In the genomic region with DNA sequence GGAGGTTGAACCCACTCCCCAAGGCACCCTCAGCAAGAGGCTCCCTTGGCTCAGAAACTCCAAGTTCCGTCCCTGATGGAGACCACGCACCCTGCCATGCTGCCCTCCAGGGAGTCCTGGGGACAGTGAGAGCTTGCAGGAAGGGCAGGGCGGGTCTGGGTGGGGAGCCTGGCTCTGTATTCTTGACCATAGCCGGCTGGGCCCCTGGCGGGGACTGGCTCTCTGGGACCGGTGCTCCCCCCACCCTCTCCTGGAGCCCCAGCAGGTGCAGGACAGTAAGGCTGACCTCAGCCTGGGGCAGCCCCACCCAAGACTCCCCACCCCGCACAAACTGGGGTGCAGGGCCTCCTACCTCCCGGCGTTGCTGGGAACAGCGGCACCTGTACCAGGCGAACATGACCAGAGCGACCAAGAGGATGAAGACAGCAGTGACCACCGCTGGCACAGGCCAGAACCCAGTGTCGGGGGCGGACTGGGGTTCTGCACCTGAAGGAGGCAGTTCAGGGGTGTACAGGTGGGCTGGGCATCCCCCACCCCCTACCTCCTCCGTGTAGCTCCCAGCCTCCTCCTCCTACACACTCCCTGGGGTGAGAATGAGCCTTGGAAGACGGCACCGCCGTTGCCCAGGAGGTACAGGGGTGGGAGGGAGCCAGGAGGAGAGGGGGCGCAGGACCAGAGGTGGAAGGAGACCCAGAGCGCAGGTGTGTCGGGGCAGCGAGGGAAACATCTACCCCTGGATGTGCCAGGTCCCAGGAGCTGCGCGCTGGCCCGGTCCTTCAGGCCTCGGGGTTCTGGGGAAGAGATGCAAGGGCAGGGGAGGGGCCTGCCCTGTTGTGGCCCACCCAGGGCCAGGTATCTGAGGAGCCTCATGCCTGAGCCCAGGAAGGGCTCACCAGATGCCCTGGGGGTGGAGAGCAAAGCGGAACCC, we compare ENCODE assay signal across 33 cellular contexts. TPM values are rescaled to one million over a fixed set of nuclear protein-coding genes. Genes with fewer than 3 reads are reported as not detected.
A peak's percentile ranks its signal among the peaks of the same experiment; 100 is the strongest.
DNase-seq lines count a peak whose midpoint lies in the region; ATAC-seq lines count a peak whose summit lies in the region.
"Had no signal": no experiment of that assay in that cellular context is flagged by ENCODE, and none has a peak within 500 bp of the region (broad histone marks: within the 10 kb centered on the region; RNA-seq: fewer than 3 reads in every experiment).

No MANE protein-coding gene starts in this region.

- H3K27ac Mint-ChIP-seq in T-helper 1 cell treated with Interleukin-12 subunit alpha and Interleukin-12 subunit beta and Interleukin-4 antibody, amounts not matched to agents 30 μg/mL and 1 μg/mL, for 36 hours, result no peak overlapping the region
- H3K27ac Mint-ChIP-seq in stimulated activated naive CD8-positive, alpha-beta T cell treated with anti-CD3 and anti-CD28 coated beads, Interleukin-15, Interleukin-2, amounts not matched to agents 100 ng/mL and 50 ng/mL, for 24 hours, result no peak overlapping the region
- peak overlapping the region in 6 of 9 donors; percentile 22 to 89 (median 69) for H3K27ac Mint-ChIP-seq in naive thymus-derived CD4-positive, alpha-beta T cell
- H3K27ac Mint-ChIP-seq: endodermal cell had no signal

- H3K4me1 ChIP-seq in naive thymus-derived CD4-positive, alpha-beta T cell (ENCODE audit: control insufficient read depth in 2 of 2, insufficient read depth in 2 of 2, low read length in 2 of 2), result peaks cover 9 to 16% of the 10 kb centered on the region in 2 donors

- peaks cover 2% of the 10 kb centered on the region for H3K36me3 Mint-ChIP-seq in T-helper 1 cell treated with Interleukin-12 subunit alpha and Interleukin-12 subunit beta and Interleukin-4 antibody, amounts not matched to agents 30 μg/mL and 1 μg/mL, for 36 hours (ENCODE audit: low read depth)
- peaks cover 3% of the 10 kb centered on the region for H3K36me3 Mint-ChIP-seq in stimulated activated naive CD8-positive, alpha-beta T cell treated with anti-CD3 and anti-CD28 coated beads, Interleukin-15, Interleukin-2, amounts not matched to agents 100 ng/mL and 50 ng/mL, for 24 hours (ENCODE audit: low read depth)
- no peaks in the 10 kb centered on the region for H3K36me3 Mint-ChIP-seq in naive thymus-derived CD4-positive, alpha-beta T cell
- H3K36me3 Mint-ChIP-seq: activated naive CD8-positive, alpha-beta T cell treated with anti-CD3 and anti-CD28 coated beads, Interleukin-2, amount 10 ng/mL, durations not matched to agents 7 days and 5 days; CD8-positive, alpha-beta memory T cell; natural killer cell treated with Interleukin-12 subunit alpha and Interleukin-12 subunit beta and Interleukin-15 and Interleukin-18, amount 100 ng/mL, for 72 hours had no signal

- no peak for ATAC-seq in stimulated activated naive CD8-positive, alpha-beta T cell treated with anti-CD3 and anti-CD28 coated beads, Interleukin-15, Interleukin-2, amounts not matched to agents 100 U/mL and 50 U/mL, for 24 hours
- no peak for ATAC-seq in naive thymus-derived CD4-positive, alpha-beta T cell
- ATAC-seq: esophagus mucosa; natural killer cell treated with Interleukin-12 subunit alpha and Interleukin-12 subunit beta and Interleukin-15 and Interleukin-18, amount 100 ng/mL, for 72 hours had no signal

- CTCF ChIA-PET in naive thymus-derived CD4-positive, alpha-beta T cell (lab: Charles Lee), result interaction anchor here (0.8 to 3.4 kb wide), 5 partner anchors 22 to 92 kb away, joined by 3 to 57 read pairs (median 7); no protein-coding TSS in a partner anchor

- no peaks in the 10 kb centered on the region for H3K27me3 ChIP-seq in naive thymus-derived CD4-positive, alpha-beta T cell (ENCODE audit: control insufficient read depth in 2 of 2, insufficient read depth in 2 of 2, low read length in 2 of 2)
- H3K27me3 ChIP-seq: upper lobe of left lung had no signal

- peaks cover 16% of the 10 kb centered on the region for H3K4me1 Mint-ChIP-seq in T-helper 1 cell treated with Interleukin-12 subunit alpha and Interleukin-12 subunit beta and Interleukin-4 antibody, amounts not matched to agents 30 μg/mL and 1 μg/mL, for 36 hours (ENCODE audit: low read depth)
- peaks cover 30% of the 10 kb centered on the region for H3K4me1 Mint-ChIP-seq in stimulated activated naive CD8-positive, alpha-beta T cell treated with anti-CD3 and anti-CD28 coated beads, Interleukin-15, Interleukin-2, amounts not matched to agents 100 ng/mL and 50 ng/mL, for 24 hours (ENCODE audit: low read depth)
- H3K4me1 Mint-ChIP-seq in naive thymus-derived CD4-positive, alpha-beta T cell, result peaks cover 0 to 29% (median 16%) of the 10 kb centered on the region in 7 donors

- no peaks in the 10 kb centered on the region for H3K36me3 ChIP-seq in naive thymus-derived CD4-positive, alpha-beta T cell (ENCODE audit: control insufficient read depth in 2 of 3, insufficient read depth in 3 of 3, low read length in 3 of 3)
- H3K36me3 ChIP-seq: WERI-Rb-1 had no signal

- POLR2A ChIA-PET in naive thymus-derived CD4-positive, alpha-beta T cell (lab: Charles Lee), result interaction anchor here (0.5 to 5.3 kb wide), 6 partner anchors 10 to 117 kb away, joined by 3 to 34 read pairs (median 4); no protein-coding TSS in a partner anchor

- no peaks in the 10 kb centered on the region for H3K27me3 Mint-ChIP-seq in T-helper 1 cell treated with Interleukin-12 subunit alpha and Interleukin-12 subunit beta and Interleukin-4 antibody, amounts not matched to agents 30 μg/mL and 1 μg/mL, for 36 hours (ENCODE audit: low read depth)
- H3K27me3 Mint-ChIP-seq in stimulated activated naive CD8-positive, alpha-beta T cell treated with anti-CD3 and anti-CD28 coated beads, Interleukin-15, Interleukin-2, amounts not matched to agents 100 ng/mL and 50 ng/mL, for 24 hours, result no peaks in the 10 kb centered on the region
- H3K27me3 Mint-ChIP-seq in naive thymus-derived CD4-positive, alpha-beta T cell, result no peaks in the 10 kb centered on the region
- H3K27me3 Mint-ChIP-seq: activated naive CD8-positive, alpha-beta T cell treated with anti-CD3 and anti-CD28 coated beads, Interleukin-2, amount 10 ng/mL, durations not matched to agents 7 days and 5 days; natural killer cell treated with Interleukin-12 subunit alpha and Interleukin-12 subunit beta and Interleukin-15 and Interleukin-18, amount 100 ng/mL, for 72 hours had no signal

- intact Hi-C loops in naive thymus-derived CD4-positive, alpha-beta T cell (cut with micrococcal nuclease), result no loop called here

- H3K27ac ChIP-seq in naive thymus-derived CD4-positive, alpha-beta T cell (ENCODE audit: low read depth, low read length), result no peak overlapping the region
- H3K27ac ChIP-seq: 22Rv1, lower lobe of right lung, upper lobe of left lung, WERI-Rb-1 had no signal

- no peaks in the 10 kb centered on the region for H3K9me3 ChIP-seq in naive thymus-derived CD4-positive, alpha-beta T cell (ENCODE audit: control insufficient read depth in 2 of 3, low read length in 3 of 3)
- H3K9me3 ChIP-seq: lower lobe of right lung, upper lobe of left lung had no signal

- H3K4me3 Mint-ChIP-seq in T-helper 1 cell treated with Interleukin-12 subunit alpha and Interleukin-12 subunit beta and Interleukin-4 antibody, amounts not matched to agents 30 μg/mL and 1 μg/mL, for 36 hours, result peak overlapping the region; percentile 70
- peak overlapping the region; percentile 85 for H3K4me3 Mint-ChIP-seq in stimulated activated naive CD8-positive, alpha-beta T cell treated with anti-CD3 and anti-CD28 coated beads, Interleukin-15, Interleukin-2, amounts not matched to agents 100 ng/mL and 50 ng/mL, for 24 hours
- H3K4me3 Mint-ChIP-seq in naive thymus-derived CD4-positive, alpha-beta T cell, result peak overlapping the region in 1 of 10 donors; percentile 63
- H3K4me3 Mint-ChIP-seq: activated naive CD8-positive, alpha-beta T cell treated with anti-CD3 and anti-CD28 coated beads, Interleukin-2, amount 10 ng/mL, durations not matched to agents 7 days and 5 days; endodermal cell; natural killer cell treated with Interleukin-12 subunit alpha and Interleukin-12 subunit beta and Interleukin-15 and Interleukin-18, amount 100 ng/mL, for 72 hours had no signal

- H3K9me3 Mint-ChIP-seq in T-helper 1 cell treated with Interleukin-12 subunit alpha and Interleukin-12 subunit beta and Interleukin-4 antibody, amounts not matched to agents 30 μg/mL and 1 μg/mL, for 36 hours, result no peaks in the 10 kb centered on the region
- H3K9me3 Mint-ChIP-seq in stimulated activated naive CD8-positive, alpha-beta T cell treated with anti-CD3 and anti-CD28 coated beads, Interleukin-15, Interleukin-2, amounts not matched to agents 100 ng/mL and 50 ng/mL, for 24 hours, result no peaks in the 10 kb centered on the region
- H3K9me3 Mint-ChIP-seq in naive thymus-derived CD4-positive, alpha-beta T cell, result no peaks in the 10 kb centered on the region
- H3K9me3 Mint-ChIP-seq: activated naive CD8-positive, alpha-beta T cell treated with anti-CD3 and anti-CD28 coated beads, Interleukin-2, amount 10 ng/mL, durations not matched to agents 7 days and 5 days; CD8-positive, alpha-beta memory T cell; endodermal cell; natural killer cell treated with Interleukin-12 subunit alpha and Interleukin-12 subunit beta and Interleukin-15 and Interleukin-18, amount 100 ng/mL, for 72 hours had no signal

- no peak overlapping the region for H3K4me3 ChIP-seq in naive thymus-derived CD4-positive, alpha-beta T cell (ENCODE audit: low read length)
- H3K4me3 ChIP-seq: lower lobe of right lung, upper lobe of left lung had no signal

- DNase-seq in T-helper 1 cell (no peak), SKM-1 treated with dmso at 0.1 percent for 144 hours (lab: John Stamatoyannopoulos, UW; ENCODE audit: unreplicated experiment) (no peak), DMS114 treated with DMSO at 0.1 percent for 48 hours (lab: John Stamatoyannopoulos, UW; ENCODE audit: unreplicated experiment) (no peak), SK-N-DZ (ENCODE audit: low spot score) (no peak)
- DNase-seq in stimulated activated naive CD8-positive, alpha-beta T cell treated with anti-CD3 and anti-CD28 coated beads, Interleukin-15, Interleukin-2, amounts not matched to agents 100 U/mL and 50 U/mL, for 24 hours, result no peak
- no peak for DNase-seq in naive thymus-derived CD4-positive, alpha-beta T cell
- DNase-seq: activated naive CD8-positive, alpha-beta T cell treated with anti-CD3 and anti-CD28 coated beads, Interleukin-2, amount 10 ng/mL, durations not matched to agents 7 days and 5 days; caudate nucleus; CD8-positive, alpha-beta memory T cell; DMS 273 treated with DMSO at 0.1 percent for 48 hours; endodermal cell; foreskin fibroblast; GOT3; head of caudate nucleus; lower lobe of right lung; NCI-H1417 treated with DMSO at 0.1 percent for 48 hours; NCI-H2081 treated with DMSO at 0.1 percent for 48 hours; NCI-H345; NCI-H748 treated with DMSO at 0.1 percent for 48 hours; substantia nigra; T-helper 9 cell; WERI-Rb-1 had no signal

RNA-seq across cellular contexts. Expression of a gene that starts 5.4 kb away (rescaled TPM):
- 100 to 1,000 TPM in 3 of 5 experiments, 10 to 100 TPM in 2; 61.9 to 390 (median 165) TPM for total RNA-seq in naive thymus-derived CD4-positive, alpha-beta T cell
- 100 to 1,000 TPM; 169 to 183 TPM for polyA plus RNA-seq in naive thymus-derived CD4-positive, alpha-beta T cell
- polyA plus RNA-seq in SK-N-DZ (2014; cell fraction: cytosol; rRNA removed), result 3.3 and 3.8 TPM in 2 replicates
- 0.87 and 1.7 TPM in 2 replicates for polyA plus RNA-seq in SK-N-DZ (2014; cell fraction: nucleus; rRNA removed)
- total RNA-seq: kidney epithelial cell, renal cortical epithelial cell had no signal

RNA-seq across cellular contexts. Expression of a gene that starts 10.8 kb away (rescaled TPM):
- total RNA-seq in naive thymus-derived CD4-positive, alpha-beta T cell, result 10 to 100 TPM in 2 of 5 experiments, 1 to 10 TPM in 3; 2.3 to 32.4 (median 5.1) TPM
- polyA plus RNA-seq in naive thymus-derived CD4-positive, alpha-beta T cell, result 1 to 10 TPM; 1.5 to 3.2 TPM
- 2.1 and 3.1 TPM in 2 replicates for polyA plus RNA-seq in SK-N-DZ (2014; cell fraction: cytosol; rRNA removed)
- 0.11 and 2.3 TPM in 2 replicates for polyA plus RNA-seq in SK-N-DZ (2014; cell fraction: nucleus; rRNA removed)
- total RNA-seq: endodermal cell, kidney epithelial cell had no signal

RNA-seq across cellular contexts. Expression of a gene that starts 36.3 kb away (rescaled TPM):
- not detected for total RNA-seq in naive thymus-derived CD4-positive, alpha-beta T cell
- polyA plus RNA-seq in naive thymus-derived CD4-positive, alpha-beta T cell, result not detected
- 3.5 and 5.1 TPM in 2 replicates for polyA plus RNA-seq in SK-N-DZ (2014; cell fraction: cytosol; rRNA removed)
- 1.1 and 1.4 TPM in 2 replicates for polyA plus RNA-seq in SK-N-DZ (2014; cell fraction: nucleus; rRNA removed)
- total RNA-seq: activated naive CD8-positive, alpha-beta T cell treated with anti-CD3 and anti-CD28 coated beads, Interleukin-2, amount 10 ng/mL, durations not matched to agents 7 days and 5 days; astrocyte; CD8-positive, alpha-beta memory T cell; esophagus mucosa; kidney epithelial cell; lower lobe of right lung; mononuclear cell; natural killer cell treated with Interleukin-12 subunit alpha and Interleukin-12 subunit beta and Interleukin-15 and Interleukin-18, amount 100 ng/mL, for 72 hours; osteocyte; upper lobe of left lung had no signal
- polyA plus RNA-seq: CD8-positive, alpha-beta memory T cell had no signal

RNA-seq across cellular contexts. Expression of a gene that starts 48.8 kb away (rescaled TPM):
- total RNA-seq in naive thymus-derived CD4-positive, alpha-beta T cell, result not detected
- not detected for polyA plus RNA-seq in naive thymus-derived CD4-positive, alpha-beta T cell
- 4.3 and 4.8 TPM in 2 replicates for polyA plus RNA-seq in SK-N-DZ (2014; cell fraction: cytosol; rRNA removed)
- polyA plus RNA-seq in SK-N-DZ (2014; cell fraction: nucleus; rRNA removed), result 1.1 and 3.5 TPM in 2 replicates
- total RNA-seq: activated naive CD8-positive, alpha-beta T cell treated with anti-CD3 and anti-CD28 coated beads, Interleukin-2, amount 10 ng/mL, durations not matched to agents 7 days and 5 days; astrocyte; CD8-positive, alpha-beta memory T cell; esophagus mucosa; kidney epithelial cell; lower lobe of right lung; mononuclear cell; natural killer cell treated with Interleukin-12 subunit alpha and Interleukin-12 subunit beta and Interleukin-15 and Interleukin-18, amount 100 ng/mL, for 72 hours; osteocyte had no signal
- polyA plus RNA-seq: CD8-positive, alpha-beta memory T cell had no signal

RNA-seq across cellular contexts. Expression of a gene that starts 49.3 kb away (rescaled TPM):
- total RNA-seq in naive thymus-derived CD4-positive, alpha-beta T cell, result 100 to 1,000 TPM; 144 to 249 (median 176) TPM
- 10 to 100 TPM; 46.1 to 81.3 TPM for polyA plus RNA-seq in naive thymus-derived CD4-positive, alpha-beta T cell
- polyA plus RNA-seq in SK-N-DZ (2014; cell fraction: cytosol; rRNA removed), result 25.1 and 31.2 TPM in 2 replicates
- polyA plus RNA-seq in SK-N-DZ (2014; cell fraction: nucleus; rRNA removed), result 49.5 and 120 TPM in 2 replicates

Comparison
In these comparisons a context has a peak if more than half of its experiments do, and no peak if none do; other contexts are left out.
1. H3K27ac Mint-ChIP-seq: peak in naive thymus-derived CD4-positive, alpha-beta T cell (6 of 9); none in T-helper 1 cell treated with Interleukin-12 subunit alpha and Interleukin-12 subunit beta and Interleukin-4 antibody, amounts not matched to agents 30 μg/mL and 1 μg/mL, for 36 hours (single experiment) and stimulated activated naive CD8-positive, alpha-beta T cell treated with anti-CD3 and anti-CD28 coated beads, Interleukin-15, Interleukin-2, amounts not matched to agents 100 ng/mL and 50 ng/mL, for 24 hours (single experiment).